ENCODE assay signal across 1 cellular context in the genomic region with DNA sequence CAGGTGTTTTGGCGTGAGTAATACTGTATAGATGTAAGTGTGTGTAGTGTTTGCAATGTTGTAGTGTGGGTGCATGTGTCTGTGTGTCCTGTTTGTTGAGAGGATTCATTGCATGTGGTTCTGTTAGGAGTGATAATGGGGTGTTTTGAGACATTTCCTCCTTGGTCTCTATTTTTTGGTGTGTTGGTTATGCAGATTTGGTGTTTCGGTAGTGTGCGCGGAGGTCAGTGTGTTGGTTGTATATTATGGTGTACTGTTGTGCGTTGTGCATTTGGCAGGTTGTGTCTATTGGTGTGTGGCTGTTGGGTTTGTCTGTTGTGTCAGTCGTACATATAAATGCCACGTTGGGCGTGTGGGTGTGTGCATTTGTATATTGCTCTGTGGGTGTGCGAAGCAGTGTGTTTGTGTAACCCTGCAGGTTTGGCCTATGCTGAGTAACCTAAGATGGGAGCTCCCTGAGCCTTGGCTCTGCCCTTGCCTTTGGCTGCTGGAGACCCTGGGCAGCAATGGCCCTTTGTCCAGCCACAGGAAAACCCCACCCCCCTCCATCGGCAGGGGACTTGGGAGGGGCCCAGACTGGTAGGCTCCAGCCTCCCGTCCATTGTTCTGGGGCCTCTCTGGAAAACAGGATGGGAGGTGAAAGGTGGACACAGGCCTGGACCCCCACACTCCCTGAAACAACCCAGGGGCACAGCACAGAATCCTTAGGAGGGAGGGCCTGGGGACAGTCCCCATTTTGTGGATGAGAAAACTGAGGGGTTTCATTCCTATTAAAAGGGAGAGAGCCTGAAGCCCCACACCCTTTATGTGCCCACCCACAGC.
TF ChIP-seq lines count a peak whose summit lies in the region.

No MANE protein-coding gene starts in this region.

TF ChIP-seq in HepG2, 621 proteins besides CTCF, POLR2A, EP300 and RAD21 (continued from another document and continues in another):
- TF ChIP-seq, protein P1, sequence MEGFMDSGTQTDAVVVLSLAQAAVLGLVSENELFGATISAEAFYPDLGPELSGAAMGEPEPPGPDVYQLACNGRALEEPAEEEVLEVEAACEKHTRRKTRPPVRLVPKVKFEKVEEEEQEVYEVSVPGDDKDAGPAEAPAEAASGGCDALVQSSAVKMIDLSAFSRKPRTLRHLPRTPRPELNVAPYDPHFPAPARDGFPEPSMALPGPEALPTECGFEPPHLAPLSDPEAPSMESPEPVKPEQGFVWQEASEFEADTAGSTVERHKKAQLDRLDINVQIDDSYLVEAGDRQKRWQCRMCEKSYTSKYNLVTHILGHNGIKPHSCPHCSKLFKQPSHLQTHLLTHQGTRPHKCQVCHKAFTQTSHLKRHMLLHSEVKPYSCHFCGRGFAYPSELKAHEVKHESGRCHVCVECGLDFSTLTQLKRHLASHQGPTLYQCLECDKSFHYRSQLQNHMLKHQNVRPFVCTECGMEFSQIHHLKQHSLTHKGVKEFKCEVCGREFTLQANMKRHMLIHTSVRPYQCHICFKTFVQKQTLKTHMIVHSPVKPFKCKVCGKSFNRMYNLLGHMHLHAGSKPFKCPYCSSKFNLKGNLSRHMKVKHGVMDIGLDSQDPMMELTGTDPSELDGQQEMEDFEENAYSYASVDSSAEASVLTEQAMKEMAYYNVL (CRISPR knock-in tag; IDR thresholded peaks at IDR 0.05; ENCODE audit: borderline replicate concordance), result peak; percentile 61; the same call in 1 of the 2 replicates
- TF ChIP-seq PITX1 (CRISPR knock-in tag; IDR thresholded peaks at IDR 0.05) (0 out of 2 replicates have a peak, but pooled peaks have one; percentile 55), NR1H2 (CRISPR knock-in tag; IDR thresholded peaks at IDR 0.05; ENCODE audit: borderline replicate concordance, low read depth) (no peak), TMF1 (CRISPR knock-in tag; IDR thresholded peaks at IDR 0.05; ENCODE audit: low read depth) (no peak), ZSCAN30 (CRISPR knock-in tag; IDR thresholded peaks at IDR 0.05) (no peak), ZNF572 (CRISPR knock-in tag; IDR thresholded peaks at IDR 0.05) (no peak), ZNF234 (CRISPR knock-in tag; conservative IDR thresholded peaks at IDR 0.05) (no peak), CCDC6 (CRISPR knock-in tag; IDR thresholded peaks at IDR 0.05) (peak; percentile 20; the same call in 1 of the 2 replicates), ZSCAN29 (CRISPR knock-in tag; conservative IDR thresholded peaks at IDR 0.05) (peak; percentile 91; the same call in 1 of the 2 replicates), IRF9 (CRISPR knock-in tag; IDR thresholded peaks at IDR 0.05; ENCODE audit: borderline replicate concordance) (no peak), ZNF703 (CRISPR knock-in tag; IDR thresholded peaks at IDR 0.05; ENCODE audit: borderline replicate concordance) (no peak), MIXL1 (CRISPR knock-in tag; IDR thresholded peaks at IDR 0.05) (no peak), TFAP4 (IDR thresholded peaks at IDR 0.05; ENCODE audit: borderline replicate concordance, low read depth) (peak; percentile 76; the same call in 1 of the 2 replicates), ERF (CRISPR knock-in tag; IDR thresholded peaks at IDR 0.05) (peak; percentile 83; the same call in 1 of the 2 replicates), PLRG1 (conservative IDR thresholded peaks at IDR 0.05) (no peak), BRCA1 (CRISPR knock-in tag; IDR thresholded peaks at IDR 0.05) (no peak), EED (CRISPR knock-in tag; IDR thresholded peaks at IDR 0.05) (no peak), BRD4 (CRISPR knock-in tag; IDR thresholded peaks at IDR 0.05) (0 out of 2 replicates have a peak, but pooled peaks have one; percentile 48), KAT2B (IDR thresholded peaks at IDR 0.05; ENCODE audit: borderline replicate concordance, low read depth, low read length) (no peak), CEBPZ (IDR thresholded peaks at IDR 0.05; ENCODE audit: low read length) (no peak), ZNF660 (CRISPR knock-in tag; IDR thresholded peaks at IDR 0.05; ENCODE audit: borderline replicate concordance, low read depth) (no peak), ZC3H13 (CRISPR knock-in tag; IDR thresholded peaks at IDR 0.05) (0 out of 2 replicates have a peak, but pooled peaks have one; percentile 14), FOXO1 (CRISPR knock-in tag; IDR thresholded peaks at IDR 0.05) (no peak; the same call in 1 of the 2 replicates), ZNF564 (CRISPR knock-in tag; IDR thresholded peaks at IDR 0.05) (0 out of 2 replicates have a peak, but pooled peaks have one; percentile 30), ZNF44 (CRISPR knock-in tag; IDR thresholded peaks at IDR 0.05) (0 out of 2 replicates have a peak, but pooled peaks have one; percentile 29)
- TF ChIP-seq, protein P2, sequence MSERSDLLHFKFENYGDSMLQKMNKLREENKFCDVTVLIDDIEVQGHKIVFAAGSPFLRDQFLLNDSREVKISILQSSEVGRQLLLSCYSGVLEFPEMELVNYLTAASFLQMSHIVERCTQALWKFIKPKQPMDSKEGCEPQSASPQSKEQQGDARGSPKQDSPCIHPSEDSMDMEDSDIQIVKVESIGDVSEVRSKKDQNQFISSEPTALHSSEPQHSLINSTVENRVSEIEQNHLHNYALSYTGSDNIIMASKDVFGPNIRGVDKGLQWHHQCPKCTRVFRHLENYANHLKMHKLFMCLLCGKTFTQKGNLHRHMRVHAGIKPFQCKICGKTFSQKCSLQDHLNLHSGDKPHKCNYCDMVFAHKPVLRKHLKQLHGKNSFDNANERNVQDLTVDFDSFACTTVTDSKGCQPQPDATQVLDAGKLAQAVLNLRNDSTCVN (CRISPR knock-in tag; IDR thresholded peaks at IDR 0.05; ENCODE audit: borderline replicate concordance), result 0 out of 2 replicates have a peak, but pooled peaks have one; percentile 46
- TF ChIP-seq, protein P3, sequence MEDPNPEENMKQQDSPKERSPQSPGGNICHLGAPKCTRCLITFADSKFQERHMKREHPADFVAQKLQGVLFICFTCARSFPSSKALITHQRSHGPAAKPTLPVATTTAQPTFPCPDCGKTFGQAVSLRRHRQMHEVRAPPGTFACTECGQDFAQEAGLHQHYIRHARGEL (CRISPR knock-in tag; IDR thresholded peaks at IDR 0.05), result no peak
- TF ChIP-seq, protein P4, sequence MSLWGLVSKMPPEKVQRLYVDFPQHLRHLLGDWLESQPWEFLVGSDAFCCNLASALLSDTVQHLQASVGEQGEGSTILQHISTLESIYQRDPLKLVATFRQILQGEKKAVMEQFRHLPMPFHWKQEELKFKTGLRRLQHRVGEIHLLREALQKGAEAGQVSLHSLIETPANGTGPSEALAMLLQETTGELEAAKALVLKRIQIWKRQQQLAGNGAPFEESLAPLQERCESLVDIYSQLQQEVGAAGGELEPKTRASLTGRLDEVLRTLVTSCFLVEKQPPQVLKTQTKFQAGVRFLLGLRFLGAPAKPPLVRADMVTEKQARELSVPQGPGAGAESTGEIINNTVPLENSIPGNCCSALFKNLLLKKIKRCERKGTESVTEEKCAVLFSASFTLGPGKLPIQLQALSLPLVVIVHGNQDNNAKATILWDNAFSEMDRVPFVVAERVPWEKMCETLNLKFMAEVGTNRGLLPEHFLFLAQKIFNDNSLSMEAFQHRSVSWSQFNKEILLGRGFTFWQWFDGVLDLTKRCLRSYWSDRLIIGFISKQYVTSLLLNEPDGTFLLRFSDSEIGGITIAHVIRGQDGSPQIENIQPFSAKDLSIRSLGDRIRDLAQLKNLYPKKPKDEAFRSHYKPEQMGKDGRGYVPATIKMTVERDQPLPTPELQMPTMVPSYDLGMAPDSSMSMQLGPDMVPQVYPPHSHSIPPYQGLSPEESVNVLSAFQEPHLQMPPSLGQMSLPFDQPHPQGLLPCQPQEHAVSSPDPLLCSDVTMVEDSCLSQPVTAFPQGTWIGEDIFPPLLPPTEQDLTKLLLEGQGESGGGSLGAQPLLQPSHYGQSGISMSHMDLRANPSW (CRISPR knock-in tag; IDR thresholded peaks at IDR 0.05; ENCODE audit: borderline replicate concordance), result no peak; the same call in 1 of the 2 replicates
- TF ChIP-seq, protein P5, sequence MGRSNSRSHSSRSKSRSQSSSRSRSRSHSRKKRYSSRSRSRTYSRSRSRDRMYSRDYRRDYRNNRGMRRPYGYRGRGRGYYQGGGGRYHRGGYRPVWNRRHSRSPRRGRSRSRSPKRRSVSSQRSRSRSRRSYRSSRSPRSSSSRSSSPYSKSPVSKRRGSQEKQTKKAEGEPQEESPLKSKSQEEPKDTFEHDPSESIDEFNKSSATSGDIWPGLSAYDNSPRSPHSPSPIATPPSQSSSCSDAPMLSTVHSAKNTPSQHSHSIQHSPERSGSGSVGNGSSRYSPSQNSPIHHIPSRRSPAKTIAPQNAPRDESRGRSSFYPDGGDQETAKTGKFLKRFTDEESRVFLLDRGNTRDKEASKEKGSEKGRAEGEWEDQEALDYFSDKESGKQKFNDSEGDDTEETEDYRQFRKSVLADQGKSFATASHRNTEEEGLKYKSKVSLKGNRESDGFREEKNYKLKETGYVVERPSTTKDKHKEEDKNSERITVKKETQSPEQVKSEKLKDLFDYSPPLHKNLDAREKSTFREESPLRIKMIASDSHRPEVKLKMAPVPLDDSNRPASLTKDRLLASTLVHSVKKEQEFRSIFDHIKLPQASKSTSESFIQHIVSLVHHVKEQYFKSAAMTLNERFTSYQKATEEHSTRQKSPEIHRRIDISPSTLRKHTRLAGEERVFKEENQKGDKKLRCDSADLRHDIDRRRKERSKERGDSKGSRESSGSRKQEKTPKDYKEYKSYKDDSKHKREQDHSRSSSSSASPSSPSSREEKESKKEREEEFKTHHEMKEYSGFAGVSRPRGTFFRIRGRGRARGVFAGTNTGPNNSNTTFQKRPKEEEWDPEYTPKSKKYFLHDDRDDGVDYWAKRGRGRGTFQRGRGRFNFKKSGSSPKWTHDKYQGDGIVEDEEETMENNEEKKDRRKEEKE (IDR thresholded peaks at IDR 0.05), result no peak
- TF ChIP-seq, protein P6, sequence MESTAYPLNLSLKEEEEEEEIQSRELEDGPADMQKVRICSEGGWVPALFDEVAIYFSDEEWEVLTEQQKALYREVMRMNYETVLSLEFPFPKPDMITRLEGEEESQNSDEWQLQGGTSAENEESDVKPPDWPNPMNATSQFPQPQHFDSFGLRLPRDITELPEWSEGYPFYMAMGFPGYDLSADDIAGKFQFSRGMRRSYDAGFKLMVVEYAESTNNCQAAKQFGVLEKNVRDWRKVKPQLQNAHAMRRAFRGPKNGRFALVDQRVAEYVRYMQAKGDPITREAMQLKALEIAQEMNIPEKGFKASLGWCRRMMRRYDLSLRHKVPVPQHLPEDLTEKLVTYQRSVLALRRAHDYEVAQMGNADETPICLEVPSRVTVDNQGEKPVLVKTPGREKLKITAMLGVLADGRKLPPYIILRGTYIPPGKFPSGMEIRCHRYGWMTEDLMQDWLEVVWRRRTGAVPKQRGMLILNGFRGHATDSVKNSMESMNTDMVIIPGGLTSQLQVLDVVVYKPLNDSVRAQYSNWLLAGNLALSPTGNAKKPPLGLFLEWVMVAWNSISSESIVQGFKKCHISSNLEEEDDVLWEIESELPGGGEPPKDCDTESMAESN (CRISPR knock-in tag; conservative IDR thresholded peaks at IDR 0.05), result no peak
